ENCODE assay signal across 8 cellular contexts in genomic region chr11:65431452-65432132, GRCh38. TPM values are rescaled to one million over a fixed set of nuclear protein-coding genes. Genes with fewer than 3 reads are reported as not detected.
DNase-seq lines count a peak whose midpoint lies in the region; ATAC-seq and TF ChIP-seq lines count a peak whose summit lies in the region.

No MANE protein-coding gene starts in this region.

- ATAC-seq in HG02610 (IDR thresholded peaks at IDR 0.05; ENCODE audit: unreplicated experiment) = no peak

- no peaks in the 10 kb centered on the region for H3K27me3 Mint-ChIP-seq in osteocyte (ENCODE audit: unreplicated experiment)

- TF ChIP-seq CTCF in OCI-LY1 (IDR thresholded peaks at IDR 0.05; ENCODE audit: low read length) (no peak), colonic mucosa (IDR thresholded peaks at IDR 0.05) (no peak), osteocyte (IDR thresholded peaks at IDR 0.05) (no peak)

- H3K4me1 ChIP-seq in OCI-LY1 (ENCODE audit: insufficient read depth, low read length, severe bottlenecking) (peaks cover 87% of the 10 kb centered on the region), colonic mucosa (peaks cover 5% of the 10 kb centered on the region)

- H3K27ac ChIP-seq in OCI-LY1 (ENCODE audit: low read depth, low read length, poor library complexity, severe bottlenecking) (peak overlapping the region; percentile 99), colonic mucosa (peak overlapping the region; percentile 100)

- no peak overlapping the region for H2AFZ ChIP-seq in OCI-LY1 (ENCODE audit: low read length)

- DNase-seq in EH (ENCODE audit: low read depth) (peak; percentile 60), colonic mucosa (no peak), osteocyte (ENCODE audit: extremely low spot score, unreplicated experiment) (no peak), NCI-H2081 (lab: John Stamatoyannopoulos, UW) (no peak), NCI-H446 (lab: John Stamatoyannopoulos, UW) (no peak)
- no peak for DNase-seq in activated CD4-positive, alpha-beta T cell treated with anti-CD3 and anti-CD28 coated beads for 4 hours

- peaks cover 74% of the 10 kb centered on the region for H3K79me2 ChIP-seq in OCI-LY1 (ENCODE audit: insufficient read depth, low read length)

- no peaks in the 10 kb centered on the region; the same call in 1 of the 2 replicates for H3F3A ChIP-seq in OCI-LY1 (ENCODE audit: insufficient read depth, low read length)

- H3K9ac ChIP-seq in OCI-LY1 (ENCODE audit: low read length) (no peak overlapping the region), colonic mucosa (ENCODE audit: low read depth in 2 of 2, low read length in 2 of 2) (no peak overlapping the region)

- peak overlapping the region; percentile 74 for H3K27ac Mint-ChIP-seq in osteocyte (ENCODE audit: unreplicated experiment)

- peaks cover 66% of the 10 kb centered on the region for H3K36me3 Mint-ChIP-seq in osteocyte (ENCODE audit: unreplicated experiment)

- intact Hi-C loops in colonic mucosa (cut with DNase I) = no loop called here

- H4K20me1 ChIP-seq in OCI-LY1 (ENCODE audit: insufficient read depth, low read length) = no peaks in the 10 kb centered on the region

- H3K4me3 ChIP-seq in OCI-LY1 (ENCODE audit: low read depth, low read length, poor library complexity, severe bottlenecking) = peak overlapping the region; percentile 95
- no peak overlapping the region for H3K4me3 ChIP-seq in colonic mucosa

- H3K27me3 ChIP-seq in OCI-LY1 (ENCODE audit: insufficient read depth, low read length) = no peaks in the 10 kb centered on the region
- no peaks in the 10 kb centered on the region for H3K27me3 ChIP-seq in colonic mucosa

- H3K9me3 ChIP-seq in OCI-LY1 (ENCODE audit: low read length) = no peaks in the 10 kb centered on the region
- no peaks in the 10 kb centered on the region for H3K9me3 ChIP-seq in colonic mucosa

- no peaks in the 10 kb centered on the region for H3K9me2 ChIP-seq in OCI-LY1 (ENCODE audit: low read depth, low read length)

- peak overlapping the region; percentile 88 for H3K4me2 ChIP-seq in OCI-LY1 (ENCODE audit: low read length)

- H3K4me1 Mint-ChIP-seq in osteocyte (ENCODE audit: unreplicated experiment) = peaks cover 92% of the 10 kb centered on the region

- peak overlapping the region; percentile 65 for H3K4me3 Mint-ChIP-seq in osteocyte (ENCODE audit: unreplicated experiment)

- H3K36me3 ChIP-seq in OCI-LY1 (ENCODE audit: insufficient read depth, low read length) (peaks cover 64% of the 10 kb centered on the region), colonic mucosa (no peaks in the 10 kb centered on the region)

- H3K9me3 Mint-ChIP-seq in osteocyte (ENCODE audit: unreplicated experiment) = no peaks in the 10 kb centered on the region

RNA-seq across cellular contexts. Expression of gene NEAT1, which starts 9.0 kb away (rescaled TPM):
- 100 to 1,000 TPM; 269 to 502 TPM for total RNA-seq in colonic mucosa
- total RNA-seq in osteocyte = 300 and 534 TPM in 2 replicates

RNA-seq across cellular contexts. Expression of gene FRMD8, which starts 45.2 kb away (rescaled TPM):
- total RNA-seq in colonic mucosa (10 to 100 TPM; 30.7 to 43.9 TPM), osteocyte (62.8 and 65.8 TPM in 2 replicates)

RNA-seq across cellular contexts. Expression of gene SLC25A45, which starts 49.1 kb away (rescaled TPM):
- total RNA-seq in colonic mucosa = 1 to 10 TPM; 4.4 to 6.9 TPM
- 9.9 and 10.8 TPM in 2 replicates for total RNA-seq in osteocyte
